ENCODE assay signal across 17 cellular contexts in genomic region chr7:83832009-83832408, GRCh38.
DNase-seq lines count a peak whose midpoint lies in the region; ATAC-seq, FAIRE-seq and TF ChIP-seq lines count a peak whose summit lies in the region.
"Had no signal": no experiment of that assay in that cellular context is flagged by ENCODE, and none has a peak within 500 bp of the region (broad histone marks: within the 10 kb centered on the region; RNA-seq: fewer than 3 reads in every experiment).

No MANE protein-coding gene starts in this region.

- H2BK12ac ChIP-seq in neuronal stem cell (ENCODE audit: low read length), result no peak overlapping the region

- POLR2A ChIA-PET in WTC11 (lab: Charles Lee), result no interaction called here

- WGBS in neuronal stem cell (ENCODE audit: extremely low coverage in 2 of 2, insufficient read length in 2 of 2, insufficient replicate concordance in 1 of 2), 2 donors, result no CpG with 5 or more reads among the region's 3 CpGs

- no peak overlapping the region for H3K27ac Mint-ChIP-seq in WTC11

- peak overlapping the region; percentile 18 for H2AFZ ChIP-seq in neuronal stem cell (ENCODE audit: low read length)

- no peaks in the 10 kb centered on the region for H3K9me3 ChIP-seq in neuronal stem cell (replicated peaks in 1 of 2; ENCODE audit: control insufficient read depth in 2 of 2, insufficient read depth in 1 of 2, low read depth in 1 of 2, low read length in 2 of 2)

- H3K4me2 ChIP-seq in neuronal stem cell (ENCODE audit: insufficient read depth, low read length, poor library complexity, severe bottlenecking), result no peak overlapping the region
- H3K4me2 ChIP-seq: KMS-11 had no signal

- no peaks in the 10 kb centered on the region for H3K27me3 ChIP-seq in neuronal stem cell (ENCODE audit: control insufficient read depth in 3 of 3, insufficient read depth in 3 of 3, low read depth in 1 of 3, low read length in 3 of 3)

- no peak overlapping the region for H2BK5ac ChIP-seq in neuronal stem cell (ENCODE audit: low read length)

- H3K36me3 ChIP-seq in neuronal stem cell (replicated peaks in 1 of 2; ENCODE audit: control insufficient read depth in 2 of 2, insufficient read depth in 2 of 2, low read length in 2 of 2), result no peaks in the 10 kb centered on the region

- no peak overlapping the region for H4K91ac ChIP-seq in neuronal stem cell (ENCODE audit: low read depth, low read length, poor library complexity)

- no peak overlapping the region for H2BK120ac ChIP-seq in neuronal stem cell (ENCODE audit: low read depth, low read length)

- no peak for FAIRE-seq in urothelium cell line (lab: Jason Lieb, UNC)
- FAIRE-seq: GM12891 had no signal

- H3K9ac ChIP-seq in neuronal stem cell (ENCODE audit: low read depth, low read length, poor library complexity), result no peak overlapping the region
- H3K9ac ChIP-seq: KMS-11 had no signal

- H3K36me3 Mint-ChIP-seq in WTC11, result no peaks in the 10 kb centered on the region

- no peak overlapping the region for H2AK5ac ChIP-seq in neuronal stem cell (ENCODE audit: low read depth, low read length)

- no peak overlapping the region for H4K8ac ChIP-seq in neuronal stem cell (ENCODE audit: low read depth, low read length)

- in situ Hi-C loops in KBM-7 (cut with MboI; ENCODE audit: low pct_unique_long_range_greater_than_20kb, low sequenced_read_pairs), result no loop called here

- H3K4me3 ChIP-seq in neuronal stem cell (ENCODE audit: low read length in 2 of 2), result no peak overlapping the region
- H3K4me3 ChIP-seq: SK-N-MC had no signal

- H3K4me3 Mint-ChIP-seq in WTC11, result no peak overlapping the region

- H3K14ac ChIP-seq in neuronal stem cell (ENCODE audit: low read length), result no peak overlapping the region

- peaks cover 48% of the 10 kb centered on the region for H3K4me1 Mint-ChIP-seq in WTC11

- peaks cover 4% of the 10 kb centered on the region; the same call in 1 of the 2 replicates for H3K9me3 Mint-ChIP-seq in WTC11

- DNase-seq in NCI-H748 (lab: John Stamatoyannopoulos, UW; ENCODE audit: unreplicated experiment), result peak; percentile 3
- no peak for DNase-seq in NCI-H748 treated with DMSO at 0.1 percent for 48 hours (lab: John Stamatoyannopoulos, UW)
- DNase-seq in KBM-7, result peak; percentile 5
- DNase-seq in WTC11 (ENCODE audit: low spot score), result no peak
- no peak for DNase-seq in neuronal stem cell (ENCODE audit: low spot score)
- no peak for DNase-seq in SKM-1 (lab: John Stamatoyannopoulos, UW; ENCODE audit: unreplicated experiment)
- no peak for DNase-seq in urothelium cell line (ENCODE audit: low spot score)
- no peak for DNase-seq in NCI-H1417 (lab: John Stamatoyannopoulos, UW)
- DNase-seq: GDM1, HCEC 1CT, NCI-H526 treated with DMSO at 0.1 percent for 48 hours, T-helper 1 cell, T1000 had no signal

- H3K27ac ChIP-seq in neuronal stem cell (replicated peaks; ENCODE audit: low read length), result no peak overlapping the region
- H3K27ac ChIP-seq: KMS-11, SK-N-MC had no signal

- no peaks in the 10 kb centered on the region for H3K4me1 ChIP-seq in neuronal stem cell (ENCODE audit: control insufficient read depth in 2 of 2, insufficient read depth in 1 of 2, low read depth in 1 of 2, low read length in 2 of 2)

- no peak for ATAC-seq in WTC11
- ATAC-seq: Panc1 had no signal

- H3K79me1 ChIP-seq in neuronal stem cell (ENCODE audit: low read depth, low read length), result no peaks in the 10 kb centered on the region

- CTCF ChIA-PET in WTC11 (lab: Charles Lee), result interaction anchor here (0.5 kb wide), 1 partner anchor 148 kb away, joined by 6 read pairs; no protein-coding TSS in a partner anchor

- TF ChIP-seq CTCF in WTC11 (IDR thresholded peaks at IDR 0.05), result no peak

- H2BK15ac ChIP-seq in neuronal stem cell (ENCODE audit: low read length), result no peak overlapping the region

- no peak overlapping the region for H3K23ac ChIP-seq in neuronal stem cell (ENCODE audit: low read depth, low read length, poor library complexity)

- H3K4ac ChIP-seq in neuronal stem cell (ENCODE audit: low read length), result no peak overlapping the region

- no peaks in the 10 kb centered on the region for H3K27me3 Mint-ChIP-seq in WTC11 (ENCODE audit: low read depth)

- no peak overlapping the region for H3K18ac ChIP-seq in neuronal stem cell (ENCODE audit: low read length)

TF ChIP-seq in WTC11, 78 proteins besides CTCF, POLR2A, EP300 and RAD21:
- TF ChIP-seq USF1 (CRISPR knock-in tag; IDR thresholded peaks at IDR 0.05) (peak; percentile 78), ZNF423 (CRISPR knock-in tag; IDR thresholded peaks at IDR 0.05) (no peak), AR (CRISPR knock-in tag; IDR thresholded peaks at IDR 0.05) (no peak), FOXP1 (CRISPR knock-in tag; IDR thresholded peaks at IDR 0.05; ENCODE audit: borderline replicate concordance) (no peak), ESRRA (CRISPR knock-in tag; IDR thresholded peaks at IDR 0.05; ENCODE audit: borderline replicate concordance) (no peak), CDX4 (CRISPR knock-in tag; IDR thresholded peaks at IDR 0.05; ENCODE audit: borderline replicate concordance) (no peak), USF2 (CRISPR knock-in tag; IDR thresholded peaks at IDR 0.05) (peak; percentile 87), TEAD4 (CRISPR knock-in tag; IDR thresholded peaks at IDR 0.05) (no peak), NFE2L1 (CRISPR knock-in tag; IDR thresholded peaks at IDR 0.05) (no peak)
TF ChIP-seq in WTC11: peak in this region for 2.

Comparison
In these comparisons a context has a peak if more than half of its experiments do, and no peak if none do; other contexts are left out.
1. DNase-seq: peak in NCI-H748 (single experiment) and KBM-7 (single experiment); none in NCI-H748 treated with DMSO at 0.1 percent for 48 hours (single experiment), WTC11 (single experiment), neuronal stem cell (single experiment), SKM-1 (single experiment), urothelium cell line (single experiment) and NCI-H1417 (0 of 3).